Comparison of ENCODE assay signal across 8 cellular contexts in the genomic region with DNA sequence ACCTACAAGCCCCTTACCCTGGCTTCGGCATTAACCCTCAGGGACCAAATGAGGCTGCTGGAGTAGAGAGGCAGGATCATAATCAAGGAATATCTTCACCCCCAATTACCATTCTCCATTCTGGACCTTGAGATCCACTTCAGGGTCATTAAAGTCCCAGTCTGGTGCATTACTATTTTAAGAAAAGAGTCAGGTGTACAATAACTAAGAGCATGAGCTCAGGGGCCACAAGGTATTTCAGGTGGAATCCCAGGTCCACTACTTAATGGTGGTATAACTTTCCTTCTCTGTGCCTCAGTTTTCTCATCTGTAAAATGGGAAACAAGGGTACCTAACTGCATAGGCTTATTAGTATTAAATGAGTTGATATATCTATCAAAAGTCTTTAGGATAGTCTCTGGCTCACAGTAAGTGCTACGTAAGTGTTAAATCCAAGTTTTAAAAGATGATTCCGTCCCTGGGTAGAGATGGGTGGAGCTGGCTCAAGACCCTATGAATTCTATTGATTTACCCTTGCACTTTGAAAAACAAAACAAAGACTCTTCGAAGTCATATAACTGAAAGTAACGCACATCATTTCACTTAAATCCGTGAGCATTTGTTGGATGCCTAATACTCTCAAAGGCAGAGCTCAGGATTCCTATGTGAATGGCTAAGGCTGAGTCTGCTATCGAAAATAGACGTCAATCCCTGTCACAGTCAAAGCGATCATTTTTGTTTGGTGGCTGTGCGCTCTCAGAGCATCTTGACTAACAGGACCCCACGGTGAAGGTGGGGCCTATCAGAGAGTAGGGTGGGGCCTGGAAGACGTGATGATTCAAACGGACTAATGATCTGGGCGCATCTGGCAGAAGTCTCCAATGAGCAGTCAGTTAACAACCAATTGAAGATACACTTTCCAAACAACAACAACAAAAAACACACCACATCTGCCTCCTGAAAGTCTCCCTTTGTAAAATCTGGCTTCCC. TPM values are rescaled to one million over a fixed set of nuclear protein-coding genes. Genes with fewer than 3 reads are reported as not detected.
DNase-seq lines count a peak whose midpoint lies in the region; ATAC-seq, FAIRE-seq and TF ChIP-seq lines count a peak whose summit lies in the region.

No MANE protein-coding gene starts in this region.

- TF ChIP-seq EP300 in HepG2 (IDR thresholded peaks at IDR 0.05; ENCODE audit: low read depth in 2 of 2, low read length in 2 of 2) = no peak
- TF ChIP-seq EP300 in HepG2 (CRISPR knock-in tag; IDR thresholded peaks at IDR 0.05; ENCODE audit: borderline replicate concordance) = no peak
- no peak for TF ChIP-seq EP300 in upper lobe of left lung (IDR thresholded peaks at IDR 0.05)

- in situ Hi-C loops in HepG2 (cut with HindIII; ENCODE audit: extremely low pct_ligation_motif_present, low pct_unique_long_range_greater_than_20kb) = no loop called here
- in situ Hi-C loops in G401 (cut with HindIII; ENCODE audit: low sequenced_read_pairs) = no loop called here

- no peak for TF ChIP-seq RAD21 in HepG2 (CRISPR knock-in tag; IDR thresholded peaks at IDR 0.05)

- no peak for TF ChIP-seq CTCF in adrenal gland (IDR thresholded peaks at IDR 0.05)
- no peak for TF ChIP-seq CTCF in HepG2 (CRISPR knock-in tag; IDR thresholded peaks at IDR 0.05)
- TF ChIP-seq CTCF in upper lobe of left lung (IDR thresholded peaks at IDR 0.05) = no peak

- H3K79me2 ChIP-seq in HepG2 (ENCODE audit: insufficient read depth, low read length) = peaks cover 34% of the 10 kb centered on the region

- H3K4me2 ChIP-seq in BLaER1 = peak overlapping the region; percentile 66
- peak overlapping the region; percentile 85 for H3K4me2 ChIP-seq in HepG2 (ENCODE audit: low read depth, low read length)

- FAIRE-seq in HepG2 (lab: Jason Lieb, UNC) = peak; percentile 61

- peak overlapping the region; percentile 85 for H3K4me3 ChIP-seq in BLaER1
- peak overlapping the region; percentile 92 for H3K4me3 ChIP-seq in HUES48 (ENCODE audit: low read depth, low read length)
- H3K4me3 ChIP-seq in adrenal gland = peak overlapping the region in 2 of 4 donors; percentile 38 to 95
- H3K4me3 ChIP-seq in HepG2 (replicated peaks in 1 of 3; ENCODE audit: insufficient read depth in 1 of 3, low read depth in 2 of 3, low read length in 3 of 3) = peak overlapping the region; percentile 43 to 75 (median 51)
- peak overlapping the region; percentile 25 to 97 (median 96) for H3K4me3 ChIP-seq in upper lobe of left lung

- H3K27me3 ChIP-seq in BLaER1 (no peaks in the 10 kb centered on the region), HUES48 (ENCODE audit: control insufficient read depth, insufficient read depth, low read length) (no peaks in the 10 kb centered on the region), adrenal gland (no peaks in the 10 kb centered on the region), HepG2 (ENCODE audit: control insufficient read depth in 1 of 2, insufficient read depth in 2 of 2, low read length in 2 of 2) (no peaks in the 10 kb centered on the region; a peak in 1 of 5 replicates), upper lobe of left lung (no peaks in the 10 kb centered on the region)

- BruUV-seq in HepG2 (replicated peaks; lab: Mats Ljungman, UMichigan) = no TSS peak

- H3K9ac ChIP-seq in BLaER1 (peak overlapping the region; percentile 97), HUES48 (ENCODE audit: low read depth, low read length) (peak overlapping the region; percentile 92), HepG2 (ENCODE audit: insufficient read depth, low read depth, low read length) (peak overlapping the region; percentile 83)

- ATAC-seq in HepG2 (no peak), upper lobe of left lung (ENCODE audit: low FRiP score in 2 of 2) (no peak), GM19023 (IDR thresholded peaks at IDR 0.05; ENCODE audit: unreplicated experiment) (no peak)

- CTCF ChIA-PET in HepG2 (lab: Yijun Ruan, JAX; ENCODE audit: low intra/inter-chr PET ratio, low total read pairs) = no interaction called here

- peaks cover 35% of the 10 kb centered on the region for H4K20me1 ChIP-seq in BLaER1
- peaks cover 32% of the 10 kb centered on the region for H4K20me1 ChIP-seq in HepG2 (ENCODE audit: insufficient read depth, low read length)

- 71 to 77% (median 74%) methylated on average over 14 of the region's 14 CpGs for WGBS in adrenal gland, 4 donors
- 85% methylated on average over 14 of the region's 14 CpGs for WGBS in HepG2 (ENCODE audit: low lambda C conversion rate)
- WGBS in upper lobe of left lung, 2 donors = 67 to 77% methylated on average over 13 to 14 of the region's 14 CpGs

- intact Hi-C loops in adrenal gland (cut with DNase I) = no loop called here
- intact Hi-C loops in HepG2 (cut with micrococcal nuclease; ENCODE audit: unreplicated experiment) = no loop called here

- TF ChIP-seq POLR2A in adrenal gland (IDR thresholded peaks at IDR 0.05) (no peak), HepG2 (IDR thresholded peaks at IDR 0.05; ENCODE audit: insufficient read depth in 1 of 2, low read depth in 2 of 2, low read length in 2 of 2) (no peak), upper lobe of left lung (IDR thresholded peaks at IDR 0.05) (no peak)

- DNase-seq in adrenal gland (no peak), HepG2 (ENCODE audit: low spot score) (no peak), upper lobe of left lung (no peak), G401 (ENCODE audit: low spot score) (no peak), midbrain (lab: John Stamatoyannopoulos, UW) (no peak)

- peaks cover 25% of the 10 kb centered on the region for H3K4me1 ChIP-seq in BLaER1
- peaks cover 18% of the 10 kb centered on the region for H3K4me1 ChIP-seq in HUES48 (ENCODE audit: control insufficient read depth, insufficient read depth, low read length)
- H3K4me1 ChIP-seq in adrenal gland (replicated peaks in 1 of 2) = peaks cover 17 to 24% of the 10 kb centered on the region in 2 donors
- H3K4me1 ChIP-seq in HepG2 (ENCODE audit: insufficient read depth, low read length) = peaks cover 69% of the 10 kb centered on the region
- H3K4me1 ChIP-seq in upper lobe of left lung = peaks cover 22 to 25% (median 24%) of the 10 kb centered on the region in 4 donors

- H3K9me3 ChIP-seq in BLaER1 = no peaks in the 10 kb centered on the region
- no peaks in the 10 kb centered on the region for H3K9me3 ChIP-seq in HUES48 (ENCODE audit: control insufficient read depth, insufficient read depth, low read length)
- H3K9me3 ChIP-seq in adrenal gland (replicated peaks in 1 of 3) = no peaks in the 10 kb centered on the region
- no peaks in the 10 kb centered on the region for H3K9me3 ChIP-seq in HepG2 (ENCODE audit: low read length)
- no peaks in the 10 kb centered on the region for H3K9me3 ChIP-seq in upper lobe of left lung

- H3K27ac ChIP-seq in BLaER1 (peak overlapping the region; percentile 98), HUES48 (ENCODE audit: low read depth, low read length) (peak overlapping the region; percentile 92), adrenal gland (peak overlapping the region; percentile 60 to 100 (median 95)), HepG2 (ENCODE audit: extremely low read length, insufficient read depth, low read length) (peak overlapping the region; percentile 92), upper lobe of left lung (peak overlapping the region; percentile 99 to 100 (median 99))

- H2AFZ ChIP-seq in HepG2 (ENCODE audit: low read length) = peak overlapping the region; percentile 85

- POLR2A ChIA-PET in HepG2 (lab: Yijun Ruan, JAX) = interaction anchor here (2.4 kb wide), 1 partner anchor 23 kb away, joined by 21 read pairs; a partner anchor contains a TSS

- H3K36me3 ChIP-seq in BLaER1 (peaks cover 13% of the 10 kb centered on the region; the same call in 1 of the 2 replicates), HUES48 (ENCODE audit: control insufficient read depth, insufficient read depth, low read length) (peaks cover 23% of the 10 kb centered on the region), adrenal gland (replicated peaks in 1 of 2) (no peaks in the 10 kb centered on the region), HepG2 (replicated peaks in 1 of 2; ENCODE audit: control insufficient read depth in 1 of 2, insufficient read depth in 2 of 2, low read length in 2 of 2) (no peaks in the 10 kb centered on the region), upper lobe of left lung (no peaks in the 10 kb centered on the region)

RNA-seq across cellular contexts. Expression of a gene that starts 1.0 kb away (rescaled TPM):
- total RNA-seq in adrenal gland = 100 to 1,000 TPM in 4 of 8 donors, 10 to 100 TPM in 4; 56.3 to 159 (median 111) TPM
- 100 to 1,000 TPM in 2 of 3 donors, 10 to 100 TPM in 1; 33.1 to 161 (median 109) TPM for polyA plus RNA-seq in adrenal gland
- 117 and 194 TPM in 2 replicates for total RNA-seq in HepG2 (2016; rRNA removed; fragmentation: Illumina TruSeq; extraction: Trizol)
- 10.3 and 15.8 TPM in 2 replicates for total RNA-seq in HepG2 (2016; cell fraction: cytosol; rRNA removed; fragmentation: Illumina TruSeq; extraction: Trizol; ENCODE audit: low read depth)
- 125 and 160 TPM in 2 replicates for total RNA-seq in HepG2 (2016; cell fraction: insoluble cytoplasmic fraction; rRNA removed; fragmentation: Illumina TruSeq; extraction: Trizol)
- total RNA-seq in HepG2 (2016; cell fraction: membrane; rRNA removed; fragmentation: Illumina TruSeq; extraction: Trizol) = 40.1 and 45.8 TPM in 2 replicates
- total RNA-seq in HepG2 (2016; cell fraction: nucleus; rRNA removed; fragmentation: Illumina TruSeq; extraction: Trizol) = 67.8 and 73.8 TPM in 2 replicates
- polyA plus RNA-seq in HepG2 (2011; rRNA removed) = 25.1 and 35.5 TPM in 2 replicates
- polyA plus RNA-seq in HepG2 (2011; cell fraction: cytosol; rRNA removed) = 14.2 and 24.0 TPM in 2 replicates
- polyA plus RNA-seq in HepG2 (2011; cell fraction: nucleus; rRNA removed) = 8.7 and 10.8 TPM in 2 replicates
- polyA plus RNA-seq in HepG2 (2012) = 32.7 and 70.0 TPM in 2 replicates
- polyA plus RNA-seq in HepG2 (2016; cell fraction: cytosol; fragmentation: Illumina TruSeq; extraction: Trizol; ENCODE audit: low read depth) = 15.9 and 27.1 TPM in 2 replicates
- polyA plus RNA-seq in HepG2 (2016; cell fraction: insoluble cytoplasmic fraction; fragmentation: Illumina TruSeq; extraction: Trizol; ENCODE audit: low read depth) = 186 and 191 TPM in 2 replicates
- polyA plus RNA-seq in HepG2 (2016; cell fraction: membrane; fragmentation: Illumina TruSeq; extraction: Trizol; ENCODE audit: low read depth) = 54.3 and 56.5 TPM in 2 replicates
- polyA plus RNA-seq in HepG2 (2016; cell fraction: nucleus; fragmentation: Illumina TruSeq; extraction: Trizol; ENCODE audit: insufficient read depth, low read depth) = 84.6 and 113 TPM in 2 replicates
- polyA minus RNA-seq in HepG2 (2011; rRNA and poly(A)+ RNA removed; ENCODE audit: low replicate concordance) = 54.5 and 133 TPM in 2 replicates
- 45.1 and 46.0 TPM in 2 replicates for polyA minus RNA-seq in HepG2 (2011; cell fraction: cytosol; rRNA and poly(A)+ RNA removed)
- polyA minus RNA-seq in HepG2 (2011; cell fraction: nucleus; rRNA and poly(A)+ RNA removed) = 41.1 and 52.6 TPM in 2 replicates
- total RNA-seq in upper lobe of left lung = 100 to 1,000 TPM in 4 of 6 donors, 10 to 100 TPM in 2; 65.4 to 182 (median 112) TPM
- total RNA-seq in G401 (2014; rRNA removed; shearing (Covaris generic)) = 142 and 190 TPM in 2 replicates

RNA-seq across cellular contexts. Expression of a gene that starts 24.3 kb away (rescaled TPM):
- total RNA-seq in adrenal gland = 10 to 100 TPM; 22.6 to 52.2 (median 30.9) TPM
- 10 to 100 TPM in 2 of 3 donors, 1 to 10 TPM in 1; 4.2 to 16.2 (median 15.9) TPM for polyA plus RNA-seq in adrenal gland
- total RNA-seq in HepG2 (2016; rRNA removed; fragmentation: Illumina TruSeq; extraction: Trizol) = 10.1 and 13.1 TPM in 2 replicates
- 2.2 and 3.1 TPM in 2 replicates for total RNA-seq in HepG2 (2016; cell fraction: cytosol; rRNA removed; fragmentation: Illumina TruSeq; extraction: Trizol; ENCODE audit: low read depth)
- total RNA-seq in HepG2 (2016; cell fraction: insoluble cytoplasmic fraction; rRNA removed; fragmentation: Illumina TruSeq; extraction: Trizol) = 10.3 and 12.9 TPM in 2 replicates
- 5.6 and 7.8 TPM in 2 replicates for total RNA-seq in HepG2 (2016; cell fraction: membrane; rRNA removed; fragmentation: Illumina TruSeq; extraction: Trizol)
- 4.6 and 6.6 TPM in 2 replicates for total RNA-seq in HepG2 (2016; cell fraction: nucleus; rRNA removed; fragmentation: Illumina TruSeq; extraction: Trizol)
- 8.7 and 10.0 TPM in 2 replicates for polyA plus RNA-seq in HepG2 (2011; rRNA removed)
- 6.9 and 9.3 TPM in 2 replicates for polyA plus RNA-seq in HepG2 (2011; cell fraction: cytosol; rRNA removed)
- 4.6 and 5.0 TPM in 2 replicates for polyA plus RNA-seq in HepG2 (2011; cell fraction: nucleus; rRNA removed)
- 8.7 TPM in 2 replicates for polyA plus RNA-seq in HepG2 (2012)
- 1.3 and 1.8 TPM in 2 replicates for polyA plus RNA-seq in HepG2 (2016; cell fraction: cytosol; fragmentation: Illumina TruSeq; extraction: Trizol; ENCODE audit: low read depth)
- polyA plus RNA-seq in HepG2 (2016; cell fraction: insoluble cytoplasmic fraction; fragmentation: Illumina TruSeq; extraction: Trizol; ENCODE audit: low read depth) = 13.6 and 13.7 TPM in 2 replicates
- polyA plus RNA-seq in HepG2 (2016; cell fraction: membrane; fragmentation: Illumina TruSeq; extraction: Trizol; ENCODE audit: low read depth) = 4.8 TPM in 2 replicates
- 10.6 and 12.0 TPM in 2 replicates for polyA plus RNA-seq in HepG2 (2016; cell fraction: nucleus; fragmentation: Illumina TruSeq; extraction: Trizol; ENCODE audit: insufficient read depth, low read depth)
- 6.1 and 20.5 TPM in 2 replicates for polyA minus RNA-seq in HepG2 (2011; rRNA and poly(A)+ RNA removed; ENCODE audit: low replicate concordance)
- polyA minus RNA-seq in HepG2 (2011; cell fraction: cytosol; rRNA and poly(A)+ RNA removed) = 4.6 and 5.8 TPM in 2 replicates
- 3.3 and 3.6 TPM in 2 replicates for polyA minus RNA-seq in HepG2 (2011; cell fraction: nucleus; rRNA and poly(A)+ RNA removed)
- total RNA-seq in upper lobe of left lung = 10 to 100 TPM; 17.8 to 27.6 (median 25.1) TPM
- 6.8 and 8.9 TPM in 2 replicates for total RNA-seq in G401 (2014; rRNA removed; shearing (Covaris generic))
